Comparison of ENCODE assay signal across 1 cellular context in the genomic region with DNA sequence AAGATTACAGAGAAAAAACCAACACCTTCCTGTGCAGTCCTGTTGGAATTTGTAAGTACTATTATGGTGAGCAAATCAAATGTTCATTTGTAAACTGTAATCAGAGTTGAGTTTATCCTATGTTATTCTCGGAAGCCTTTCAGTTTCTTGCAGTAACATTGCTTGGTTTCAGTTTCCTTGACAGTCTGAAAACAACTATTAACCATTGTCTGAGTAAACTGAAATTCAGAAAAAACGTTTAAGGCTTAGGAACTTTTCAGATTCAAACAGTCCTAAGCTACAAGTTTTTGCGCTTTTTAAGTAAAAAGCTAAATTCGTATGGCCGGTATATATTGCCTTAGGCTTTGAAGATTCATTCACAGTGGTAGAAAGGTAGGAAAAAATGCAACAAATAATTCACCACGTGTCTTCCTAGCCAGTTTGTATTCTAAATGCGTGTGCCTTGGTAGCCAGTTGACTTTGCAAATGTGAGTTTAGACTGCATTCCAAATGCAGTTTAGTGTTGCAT.
TF ChIP-seq lines count a peak whose summit lies in the region.

No MANE protein-coding gene starts in this region.

TF ChIP-seq in GM23338, 12 proteins besides CTCF, POLR2A, EP300 and RAD21:
- no peak for TF ChIP-seq ZNF462 (CRISPR knock-in tag; IDR thresholded peaks at IDR 0.05)
- TF ChIP-seq, protein P1, sequence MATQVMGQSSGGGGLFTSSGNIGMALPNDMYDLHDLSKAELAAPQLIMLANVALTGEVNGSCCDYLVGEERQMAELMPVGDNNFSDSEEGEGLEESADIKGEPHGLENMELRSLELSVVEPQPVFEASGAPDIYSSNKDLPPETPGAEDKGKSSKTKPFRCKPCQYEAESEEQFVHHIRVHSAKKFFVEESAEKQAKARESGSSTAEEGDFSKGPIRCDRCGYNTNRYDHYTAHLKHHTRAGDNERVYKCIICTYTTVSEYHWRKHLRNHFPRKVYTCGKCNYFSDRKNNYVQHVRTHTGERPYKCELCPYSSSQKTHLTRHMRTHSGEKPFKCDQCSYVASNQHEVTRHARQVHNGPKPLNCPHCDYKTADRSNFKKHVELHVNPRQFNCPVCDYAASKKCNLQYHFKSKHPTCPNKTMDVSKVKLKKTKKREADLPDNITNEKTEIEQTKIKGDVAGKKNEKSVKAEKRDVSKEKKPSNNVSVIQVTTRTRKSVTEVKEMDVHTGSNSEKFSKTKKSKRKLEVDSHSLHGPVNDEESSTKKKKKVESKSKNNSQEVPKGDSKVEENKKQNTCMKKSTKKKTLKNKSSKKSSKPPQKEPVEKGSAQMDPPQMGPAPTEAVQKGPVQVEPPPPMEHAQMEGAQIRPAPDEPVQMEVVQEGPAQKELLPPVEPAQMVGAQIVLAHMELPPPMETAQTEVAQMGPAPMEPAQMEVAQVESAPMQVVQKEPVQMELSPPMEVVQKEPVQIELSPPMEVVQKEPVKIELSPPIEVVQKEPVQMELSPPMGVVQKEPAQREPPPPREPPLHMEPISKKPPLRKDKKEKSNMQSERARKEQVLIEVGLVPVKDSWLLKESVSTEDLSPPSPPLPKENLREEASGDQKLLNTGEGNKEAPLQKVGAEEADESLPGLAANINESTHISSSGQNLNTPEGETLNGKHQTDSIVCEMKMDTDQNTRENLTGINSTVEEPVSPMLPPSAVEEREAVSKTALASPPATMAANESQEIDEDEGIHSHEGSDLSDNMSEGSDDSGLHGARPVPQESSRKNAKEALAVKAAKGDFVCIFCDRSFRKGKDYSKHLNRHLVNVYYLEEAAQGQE (IDR thresholded peaks at IDR 0.05; ENCODE audit: unreplicated experiment), result no peak
- TF ChIP-seq ZNF114 (CRISPR knock-in tag; IDR thresholded peaks at IDR 0.05), result no peak
- TF ChIP-seq EZH2 (IDR thresholded peaks at IDR 0.05; ENCODE audit: low read depth, unreplicated experiment), result no peak
- no peak for TF ChIP-seq CREB1 (CRISPR knock-in tag; IDR thresholded peaks at IDR 0.05; ENCODE audit: low read depth)
- no peak for TF ChIP-seq STAT1 (IDR thresholded peaks at IDR 0.05; ENCODE audit: unreplicated experiment)
- no peak for TF ChIP-seq NANOG (IDR thresholded peaks at IDR 0.05; ENCODE audit: borderline replicate concordance)
- no peak for TF ChIP-seq POLR2AphosphoS5 (IDR thresholded peaks at IDR 0.05; ENCODE audit: low read depth)
- TF ChIP-seq ZNF331 (CRISPR knock-in tag; IDR thresholded peaks at IDR 0.05; ENCODE audit: low read depth), result no peak
- TF ChIP-seq JUNB (IDR thresholded peaks at IDR 0.05; ENCODE audit: unreplicated experiment), result no peak
- TF ChIP-seq, protein P2, sequence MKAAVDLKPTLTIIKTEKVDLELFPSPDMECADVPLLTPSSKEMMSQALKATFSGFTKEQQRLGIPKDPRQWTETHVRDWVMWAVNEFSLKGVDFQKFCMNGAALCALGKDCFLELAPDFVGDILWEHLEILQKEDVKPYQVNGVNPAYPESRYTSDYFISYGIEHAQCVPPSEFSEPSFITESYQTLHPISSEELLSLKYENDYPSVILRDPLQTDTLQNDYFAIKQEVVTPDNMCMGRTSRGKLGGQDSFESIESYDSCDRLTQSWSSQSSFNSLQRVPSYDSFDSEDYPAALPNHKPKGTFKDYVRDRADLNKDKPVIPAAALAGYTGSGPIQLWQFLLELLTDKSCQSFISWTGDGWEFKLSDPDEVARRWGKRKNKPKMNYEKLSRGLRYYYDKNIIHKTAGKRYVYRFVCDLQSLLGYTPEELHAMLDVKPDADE (IDR thresholded peaks at IDR 0.05), result no peak
- no peak for TF ChIP-seq EZH2phosphoT487 (IDR thresholded peaks at IDR 0.05; ENCODE audit: unreplicated experiment)
